1 cellular context compared by ENCODE assay signal in genomic region chr6:93219447-93219846, GRCh38.
TF ChIP-seq lines count a peak whose summit lies in the region.

No MANE protein-coding gene starts in this region.

TF ChIP-seq in GM23338, 12 proteins besides CTCF, POLR2A, EP300 and RAD21 (continued from another document):
- no peak for TF ChIP-seq ETS1 (IDR thresholded peaks at IDR 0.05)
- TF ChIP-seq CREB1 (CRISPR knock-in tag; IDR thresholded peaks at IDR 0.05; ENCODE audit: low read depth): no peak
- no peak for TF ChIP-seq NANOG (IDR thresholded peaks at IDR 0.05; ENCODE audit: borderline replicate concordance)
- no peak for TF ChIP-seq EZH2phosphoT487 (IDR thresholded peaks at IDR 0.05; ENCODE audit: unreplicated experiment)
